Comparison of ENCODE assay signal across 8 cellular contexts in genomic region chr19:21020298-21021227, GRCh38.
DNase-seq lines count a peak whose midpoint lies in the region; ATAC-seq, FAIRE-seq and TF ChIP-seq lines count a peak whose summit lies in the region.

ZNF430 (plus strand) TSS chr19:21020657; CDS start chr19:21020801, 144 bp downstream.

- ATAC-seq in HG03280 (IDR thresholded peaks at IDR 0.05; ENCODE audit: unreplicated experiment): peak; percentile 94

- DNase-seq in AG08395 (ENCODE audit: low spot score) (peak; percentile 93), NCI-H345 treated with DMSO at 0.1 percent for 48 hours (lab: John Stamatoyannopoulos, UW; ENCODE audit: unreplicated experiment) (peak; percentile 87)
- peak; percentile 71 to 85 (median 80) for DNase-seq in activated CD4-positive, CD25-positive, alpha-beta regulatory T cell (lab: John Stamatoyannopoulos, UW)
- DNase-seq in central memory CD4-positive, alpha-beta T cell: peak; percentile 93
- DNase-seq in stimulated activated CD4-positive, alpha-beta T cell treated with anti-CD3 and anti-CD28 coated beads, Interleukin-12 subunit alpha, Interleukin-12 subunit beta, amount 100 ng/mL, for 4 hours: peak; percentile 84

- TF ChIP-seq POLR2A in GM18951 (IDR thresholded peaks at IDR 0.05; ENCODE audit: extremely low read depth, insufficient read depth, insufficient read length): peak; percentile 84

- in situ Hi-C loops in GM18951 (cut with MboI; ENCODE audit: low sequenced_read_pairs, unreplicated experiment): no loop called here

- FAIRE-seq in islet of Langerhans (lab: Jason Lieb, UNC): peak; percentile 97

Comparison
In these comparisons a context has a peak if more than half of its experiments do, and no peak if none do; other contexts are left out.
1. Peak in every context shown above with its lines: DNase-seq and ATAC-seq.